In the genomic region with DNA sequence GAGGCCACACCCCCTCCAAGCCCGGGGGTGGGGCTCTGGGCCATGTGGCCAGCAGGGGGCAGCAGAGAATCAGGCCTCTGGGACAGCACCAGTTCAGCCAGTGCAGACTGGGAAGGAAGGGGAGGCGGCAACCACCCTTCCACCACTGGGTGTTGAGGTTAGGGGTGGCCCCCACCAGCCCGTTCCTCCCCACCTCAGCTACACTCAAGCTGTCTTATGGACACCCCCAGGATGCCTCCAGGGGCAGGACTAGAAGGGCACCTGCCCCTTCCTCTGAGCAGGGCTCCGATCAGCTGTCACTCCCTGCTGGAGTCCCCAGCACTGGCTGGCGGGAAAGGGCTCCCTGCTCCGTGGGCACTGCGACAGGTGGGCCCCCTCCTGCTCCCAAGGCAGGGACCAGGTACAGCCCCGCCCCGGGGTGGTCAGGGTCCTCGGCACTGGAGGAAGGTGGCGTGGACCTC, we compare ENCODE assay signal across 1 cellular context.
A peak's percentile ranks its signal among the peaks of the same experiment; 100 is the strongest.
TF ChIP-seq lines count a peak whose summit lies in the region.

No MANE protein-coding gene starts in this region.

TF ChIP-seq in HepG2, 621 proteins besides CTCF, POLR2A, EP300 and RAD21 (continued from another document and continues in another):
- TF ChIP-seq ZNF687 (CRISPR knock-in tag; IDR thresholded peaks at IDR 0.05): peak; percentile 83
- no peak for TF ChIP-seq ZNF512B (CRISPR knock-in tag; IDR thresholded peaks at IDR 0.05; ENCODE audit: borderline replicate concordance)
- peak; percentile 45 for TF ChIP-seq AGO2 (optimal IDR thresholded peaks at IDR 0.05; ENCODE audit: low read depth, low read length)
- TF ChIP-seq ZNF460 (CRISPR knock-in tag; IDR thresholded peaks at IDR 0.05; ENCODE audit: borderline replicate concordance): no peak
- no peak for TF ChIP-seq ZNF547 (CRISPR knock-in tag; IDR thresholded peaks at IDR 0.05)
- no peak for TF ChIP-seq HMGXB3 (CRISPR knock-in tag; IDR thresholded peaks at IDR 0.05; ENCODE audit: borderline replicate concordance)
- TF ChIP-seq, protein P1, sequence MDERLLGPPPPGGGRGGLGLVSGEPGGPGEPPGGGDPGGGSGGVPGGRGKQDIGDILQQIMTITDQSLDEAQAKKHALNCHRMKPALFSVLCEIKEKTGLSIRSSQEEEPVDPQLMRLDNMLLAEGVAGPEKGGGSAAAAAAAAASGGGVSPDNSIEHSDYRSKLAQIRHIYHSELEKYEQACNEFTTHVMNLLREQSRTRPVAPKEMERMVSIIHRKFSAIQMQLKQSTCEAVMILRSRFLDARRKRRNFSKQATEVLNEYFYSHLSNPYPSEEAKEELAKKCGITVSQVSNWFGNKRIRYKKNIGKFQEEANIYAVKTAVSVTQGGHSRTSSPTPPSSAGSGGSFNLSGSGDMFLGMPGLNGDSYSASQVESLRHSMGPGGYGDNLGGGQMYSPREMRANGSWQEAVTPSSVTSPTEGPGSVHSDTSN (CRISPR knock-in tag; IDR thresholded peaks at IDR 0.05): no peak
- TF ChIP-seq ARNT2 (CRISPR knock-in tag; IDR thresholded peaks at IDR 0.05; ENCODE audit: low read depth): peak; percentile 50; the same call in 1 of the 2 replicates
- no peak for TF ChIP-seq NR1H2 (CRISPR knock-in tag; IDR thresholded peaks at IDR 0.05; ENCODE audit: borderline replicate concordance, low read depth)
- TF ChIP-seq SIN3A (IDR thresholded peaks at IDR 0.05; ENCODE audit: borderline replicate concordance, low read depth, low read length): peak; percentile 62; the same call in 1 of the 2 replicates
- no peak for TF ChIP-seq SP140L (CRISPR knock-in tag; IDR thresholded peaks at IDR 0.05; ENCODE audit: borderline replicate concordance)
- no peak for TF ChIP-seq ZNF136 (CRISPR knock-in tag; IDR thresholded peaks at IDR 0.05; ENCODE audit: low read depth)
- no peak for TF ChIP-seq ARNTL (CRISPR knock-in tag; IDR thresholded peaks at IDR 0.05)
- no peak; the same call in 1 of the 2 replicates for TF ChIP-seq ETV5 (CRISPR knock-in tag; IDR thresholded peaks at IDR 0.05; ENCODE audit: borderline replicate concordance)
- TF ChIP-seq THYN1 (CRISPR knock-in tag; IDR thresholded peaks at IDR 0.05; ENCODE audit: borderline replicate concordance, low read depth): no peak
- peak; percentile 49 for TF ChIP-seq SRSF1 (optimal IDR thresholded peaks at IDR 0.05; ENCODE audit: low read depth, low read length)
- TF ChIP-seq ZNF564 (CRISPR knock-in tag; IDR thresholded peaks at IDR 0.05): no peak
- no peak for TF ChIP-seq RORA (CRISPR knock-in tag; IDR thresholded peaks at IDR 0.05)
- TF ChIP-seq TOE1 (CRISPR knock-in tag; IDR thresholded peaks at IDR 0.05): no peak
- TF ChIP-seq SATB2 (CRISPR knock-in tag; IDR thresholded peaks at IDR 0.05): no peak
- TF ChIP-seq SIN3B (IDR thresholded peaks at IDR 0.05; ENCODE audit: low read length): no peak
- 0 out of 2 replicates have a peak, but pooled peaks have one; percentile 66 for TF ChIP-seq ZNF605 (CRISPR knock-in tag; IDR thresholded peaks at IDR 0.05)
- TF ChIP-seq POGZ (CRISPR knock-in tag; IDR thresholded peaks at IDR 0.05): no peak
- peak; percentile 44; the same call in 1 of the 2 replicates for TF ChIP-seq FOXK1 (CRISPR knock-in tag; IDR thresholded peaks at IDR 0.05; ENCODE audit: borderline replicate concordance, low read depth)
- TF ChIP-seq TCF7 (IDR thresholded peaks at IDR 0.05; ENCODE audit: low read depth): no peak
- peak; percentile 36; the same call in 1 of the 2 replicates for TF ChIP-seq SP2 (CRISPR knock-in tag; IDR thresholded peaks at IDR 0.05)
- no peak for TF ChIP-seq ZSCAN25 (CRISPR knock-in tag; IDR thresholded peaks at IDR 0.05)
- TF ChIP-seq ZNF501 (CRISPR knock-in tag; IDR thresholded peaks at IDR 0.05): peak; percentile 85
- no peak for TF ChIP-seq ZNF674 (CRISPR knock-in tag; IDR thresholded peaks at IDR 0.05; ENCODE audit: low read depth)
- no peak for TF ChIP-seq NBN (conservative IDR thresholded peaks at IDR 0.05)
- TF ChIP-seq ZNF34 (CRISPR knock-in tag; IDR thresholded peaks at IDR 0.05; ENCODE audit: borderline replicate concordance): no peak
- TF ChIP-seq BRCA1 (CRISPR knock-in tag; IDR thresholded peaks at IDR 0.05): no peak
- TF ChIP-seq, protein P2, sequence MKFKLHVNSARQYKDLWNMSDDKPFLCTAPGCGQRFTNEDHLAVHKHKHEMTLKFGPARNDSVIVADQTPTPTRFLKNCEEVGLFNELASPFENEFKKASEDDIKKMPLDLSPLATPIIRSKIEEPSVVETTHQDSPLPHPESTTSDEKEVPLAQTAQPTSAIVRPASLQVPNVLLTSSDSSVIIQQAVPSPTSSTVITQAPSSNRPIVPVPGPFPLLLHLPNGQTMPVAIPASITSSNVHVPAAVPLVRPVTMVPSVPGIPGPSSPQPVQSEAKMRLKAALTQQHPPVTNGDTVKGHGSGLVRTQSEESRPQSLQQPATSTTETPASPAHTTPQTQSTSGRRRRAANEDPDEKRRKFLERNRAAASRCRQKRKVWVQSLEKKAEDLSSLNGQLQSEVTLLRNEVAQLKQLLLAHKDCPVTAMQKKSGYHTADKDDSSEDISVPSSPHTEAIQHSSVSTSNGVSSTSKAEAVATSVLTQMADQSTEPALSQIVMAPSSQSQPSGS (CRISPR knock-in tag; IDR thresholded peaks at IDR 0.05): peak; percentile 60; the same call in 1 of the 2 replicates
- TF ChIP-seq RFX1 (IDR thresholded peaks at IDR 0.05): no peak
- 0 out of 2 replicates have a peak, but pooled peaks have one; percentile 26 for TF ChIP-seq ZNF235 (CRISPR knock-in tag; IDR thresholded peaks at IDR 0.05; ENCODE audit: borderline replicate concordance)
- no peak for TF ChIP-seq KDM4B (CRISPR knock-in tag; IDR thresholded peaks at IDR 0.05)
- TF ChIP-seq SNAI1 (CRISPR knock-in tag; IDR thresholded peaks at IDR 0.05; ENCODE audit: borderline replicate concordance): no peak
- TF ChIP-seq ZBTB38 (CRISPR knock-in tag; IDR thresholded peaks at IDR 0.05): peak; percentile 47; the same call in 1 of the 2 replicates
- no peak for TF ChIP-seq RFX3 (CRISPR knock-in tag; IDR thresholded peaks at IDR 0.05)
- TF ChIP-seq RARA (CRISPR knock-in tag; IDR thresholded peaks at IDR 0.05): no peak
- no peak for TF ChIP-seq ZNF550 (CRISPR knock-in tag; IDR thresholded peaks at IDR 0.05; ENCODE audit: borderline replicate concordance)
- TF ChIP-seq ZNF17 (CRISPR knock-in tag; IDR thresholded peaks at IDR 0.05): no peak
- no peak for TF ChIP-seq ZC3H4 (CRISPR knock-in tag; IDR thresholded peaks at IDR 0.05; ENCODE audit: borderline replicate concordance)
- no peak for TF ChIP-seq ZKSCAN8 (CRISPR knock-in tag; IDR thresholded peaks at IDR 0.05; ENCODE audit: borderline replicate concordance)
- TF ChIP-seq HES4 (CRISPR knock-in tag; IDR thresholded peaks at IDR 0.05; ENCODE audit: borderline replicate concordance): no peak
- TF ChIP-seq ZNF749 (CRISPR knock-in tag; IDR thresholded peaks at IDR 0.05; ENCODE audit: borderline replicate concordance): no peak
- no peak for TF ChIP-seq RBAK (CRISPR knock-in tag; IDR thresholded peaks at IDR 0.05)
- peak; percentile 48; the same call in 1 of the 2 replicates for TF ChIP-seq KAT8 (CRISPR knock-in tag; IDR thresholded peaks at IDR 0.05)
- TF ChIP-seq ZNF660 (CRISPR knock-in tag; IDR thresholded peaks at IDR 0.05; ENCODE audit: borderline replicate concordance, low read depth): no peak
- no peak for TF ChIP-seq MEF2D (CRISPR knock-in tag; IDR thresholded peaks at IDR 0.05)
- no peak for TF ChIP-seq ZNF317 (CRISPR knock-in tag; IDR thresholded peaks at IDR 0.05)
- TF ChIP-seq ZMAT5 (CRISPR knock-in tag; IDR thresholded peaks at IDR 0.05; ENCODE audit: borderline replicate concordance, low read depth): no peak
- no peak for TF ChIP-seq KAT2B (IDR thresholded peaks at IDR 0.05; ENCODE audit: borderline replicate concordance, low read depth, low read length)
- TF ChIP-seq TCF7L2 (IDR thresholded peaks at IDR 0.05; ENCODE audit: low read depth, low read length): no peak
- peak; percentile 47; the same call in 1 of the 2 replicates for TF ChIP-seq FOXA3 (CRISPR knock-in tag; IDR thresholded peaks at IDR 0.05)
- TF ChIP-seq ZZZ3 (CRISPR knock-in tag; IDR thresholded peaks at IDR 0.05; ENCODE audit: borderline replicate concordance): no peak
- no peak for TF ChIP-seq TFDP2 (CRISPR knock-in tag; IDR thresholded peaks at IDR 0.05)
- TF ChIP-seq NFE2 (CRISPR knock-in tag; IDR thresholded peaks at IDR 0.05): no peak
- no peak for TF ChIP-seq ZFAT (CRISPR knock-in tag; conservative IDR thresholded peaks at IDR 0.05)
- TF ChIP-seq NCOA2 (CRISPR knock-in tag; IDR thresholded peaks at IDR 0.05): no peak
